18 cellular contexts compared by ENCODE assay signal in the genomic region with DNA sequence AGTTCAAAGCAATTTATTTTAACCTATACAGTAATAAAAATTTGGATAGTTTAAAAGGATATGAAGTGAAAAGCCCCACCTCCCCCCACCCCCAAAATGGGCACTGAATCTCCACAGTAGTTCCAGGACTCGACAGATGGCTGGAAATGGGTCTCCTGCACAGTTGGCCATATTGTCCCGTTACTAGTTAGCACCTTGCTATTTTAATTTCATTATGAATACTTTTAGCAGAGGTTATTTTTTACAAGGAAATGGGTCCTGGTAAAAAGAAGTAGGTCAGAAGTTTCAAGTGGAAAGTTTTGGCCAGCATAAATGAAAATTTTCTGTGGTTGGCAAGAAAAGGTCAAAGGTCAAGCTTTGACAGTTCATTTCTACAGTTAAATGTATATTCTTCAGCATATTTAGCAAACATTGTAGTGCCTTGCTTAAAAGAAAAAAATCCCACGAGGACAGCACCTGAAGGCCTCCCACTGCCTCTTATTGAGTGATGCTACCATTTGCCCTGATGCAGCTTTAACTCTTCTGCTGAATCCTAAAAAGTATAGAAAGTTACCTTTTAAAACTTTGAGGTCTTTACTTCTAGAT. TPM values are rescaled to one million over a fixed set of nuclear protein-coding genes. Genes with fewer than 3 reads are reported as not detected.
DNase-seq lines count a peak whose midpoint lies in the region; ATAC-seq, FAIRE-seq and TF ChIP-seq lines count a peak whose summit lies in the region.
"Had no signal": no experiment of that assay in that cellular context is flagged by ENCODE, and none has a peak within 500 bp of the region (broad histone marks: within the 10 kb centered on the region; RNA-seq: fewer than 3 reads in every experiment).

No MANE protein-coding gene starts in this region.

- intact Hi-C loops in dendritic cell treated with granulocyte-macrophage colony-stimulating factor and Interleukin-4, amounts not matched to agents 40 ng/mL and 50 ng/mL, for 4 days (cut with micrococcal nuclease) = no loop called here
- intact Hi-C loops in transverse colon (cut with DNase I; ENCODE audit: low total_unique reads) = no loop called here

- H3K4me1 ChIP-seq in transverse colon = no peaks in the 10 kb centered on the region
- H3K4me1 ChIP-seq: Peyer's patch had no signal

- H3K36me3 ChIP-seq in transverse colon = peaks cover 0 to 24% (median 11%) of the 10 kb centered on the region in 4 donors

- no peak overlapping the region for H3K27ac ChIP-seq in transverse colon
- H3K27ac ChIP-seq: Peyer's patch had no signal

- H3K36me3 Mint-ChIP-seq in stimulated activated naive CD8-positive, alpha-beta T cell treated with anti-CD3 and anti-CD28 coated beads, Interleukin-15, Interleukin-2, amounts not matched to agents 100 ng/mL and 50 ng/mL, for 24 hours (ENCODE audit: low read depth) = peaks cover 78% of the 10 kb centered on the region
- H3K36me3 Mint-ChIP-seq in activated T-helper 17 cell treated with anti-CD3 and anti-CD28 coated beads, Interleukin-2, amount 50 U/mL, for 72 hours (ENCODE audit: low read depth) = peaks cover 100% of the 10 kb centered on the region
- peaks cover 90% of the 10 kb centered on the region for H3K36me3 Mint-ChIP-seq in dendritic cell treated with granulocyte-macrophage colony-stimulating factor and Interleukin-4, amounts not matched to agents 40 ng/mL and 50 ng/mL, for 4 days (ENCODE audit: low read depth)
- peaks cover 41% of the 10 kb centered on the region for H3K36me3 Mint-ChIP-seq in type B pancreatic cell

- TF ChIP-seq EP300 in transverse colon (IDR thresholded peaks at IDR 0.05; ENCODE audit: low read depth) = no peak

- no peak overlapping the region for H3K4me3 Mint-ChIP-seq in stimulated activated naive CD8-positive, alpha-beta T cell treated with anti-CD3 and anti-CD28 coated beads, Interleukin-15, Interleukin-2, amounts not matched to agents 100 ng/mL and 50 ng/mL, for 24 hours
- peak overlapping the region; percentile 25 for H3K4me3 Mint-ChIP-seq in activated T-helper 17 cell treated with anti-CD3 and anti-CD28 coated beads, Interleukin-2, amount 50 U/mL, for 72 hours
- H3K4me3 Mint-ChIP-seq in dendritic cell treated with granulocyte-macrophage colony-stimulating factor and Interleukin-4, amounts not matched to agents 40 ng/mL and 50 ng/mL, for 4 days = no peak overlapping the region
- H3K4me3 Mint-ChIP-seq in type B pancreatic cell = no peak overlapping the region
- H3K4me3 Mint-ChIP-seq: CD4-positive, CD25-positive, alpha-beta regulatory T cell had no signal

- 59 to 64% methylated on average over 3 of the region's 3 CpGs for WGBS in transverse colon (ENCODE audit: low coverage in 1 of 2), 2 donors

- in situ Hi-C loops in transverse colon (cut with MboI; ENCODE audit: low pct_ligation_motif_present in 1 of 4, low pct_unique_long_range_greater_than_20kb in 1 of 4, low sequenced_read_pairs in 3 of 4) = no loop called here

- no peaks in the 10 kb centered on the region for H3K27me3 ChIP-seq in transverse colon
- H3K27me3 ChIP-seq: Peyer's patch had no signal

- peaks cover 25% of the 10 kb centered on the region for H3K4me1 Mint-ChIP-seq in stimulated activated naive CD8-positive, alpha-beta T cell treated with anti-CD3 and anti-CD28 coated beads, Interleukin-15, Interleukin-2, amounts not matched to agents 100 ng/mL and 50 ng/mL, for 24 hours (ENCODE audit: low read depth)
- H3K4me1 Mint-ChIP-seq in activated T-helper 17 cell treated with anti-CD3 and anti-CD28 coated beads, Interleukin-2, amount 50 U/mL, for 72 hours = no peaks in the 10 kb centered on the region
- peaks cover 21% of the 10 kb centered on the region for H3K4me1 Mint-ChIP-seq in dendritic cell treated with granulocyte-macrophage colony-stimulating factor and Interleukin-4, amounts not matched to agents 40 ng/mL and 50 ng/mL, for 4 days (ENCODE audit: low read depth)
- peaks cover 5% of the 10 kb centered on the region for H3K4me1 Mint-ChIP-seq in type B pancreatic cell (ENCODE audit: unreplicated experiment)

- H3K9me3 ChIP-seq in transverse colon = no peaks in the 10 kb centered on the region
- H3K9me3 ChIP-seq: Peyer's patch had no signal

- peak overlapping the region; percentile 34 for H3K27ac Mint-ChIP-seq in stimulated activated naive CD8-positive, alpha-beta T cell treated with anti-CD3 and anti-CD28 coated beads, Interleukin-15, Interleukin-2, amounts not matched to agents 100 ng/mL and 50 ng/mL, for 24 hours
- H3K27ac Mint-ChIP-seq in activated T-helper 17 cell treated with anti-CD3 and anti-CD28 coated beads, Interleukin-2, amount 50 U/mL, for 72 hours = peak overlapping the region; percentile 60
- peak overlapping the region; percentile 84 for H3K27ac Mint-ChIP-seq in dendritic cell treated with granulocyte-macrophage colony-stimulating factor and Interleukin-4, amounts not matched to agents 40 ng/mL and 50 ng/mL, for 4 days
- no peak overlapping the region for H3K27ac Mint-ChIP-seq in type B pancreatic cell

- H3K27me3 Mint-ChIP-seq in stimulated activated naive CD8-positive, alpha-beta T cell treated with anti-CD3 and anti-CD28 coated beads, Interleukin-15, Interleukin-2, amounts not matched to agents 100 ng/mL and 50 ng/mL, for 24 hours = no peaks in the 10 kb centered on the region
- H3K27me3 Mint-ChIP-seq in activated T-helper 17 cell treated with anti-CD3 and anti-CD28 coated beads, Interleukin-2, amount 50 U/mL, for 72 hours = no peaks in the 10 kb centered on the region
- H3K27me3 Mint-ChIP-seq in dendritic cell treated with granulocyte-macrophage colony-stimulating factor and Interleukin-4, amounts not matched to agents 40 ng/mL and 50 ng/mL, for 4 days = no peaks in the 10 kb centered on the region
- no peaks in the 10 kb centered on the region for H3K27me3 Mint-ChIP-seq in type B pancreatic cell
- H3K27me3 Mint-ChIP-seq: CD4-positive, CD25-positive, alpha-beta regulatory T cell had no signal

- no peak for DNase-seq in stimulated activated naive CD8-positive, alpha-beta T cell treated with anti-CD3 and anti-CD28 coated beads, Interleukin-15, Interleukin-2, amounts not matched to agents 100 U/mL and 50 U/mL, for 24 hours
- DNase-seq in type B pancreatic cell (ENCODE audit: extremely low spot score, unreplicated experiment) = no peak
- DNase-seq in transverse colon = no peak
- no peak for DNase-seq in GM12892 (ENCODE audit: insufficient read length)
- DNase-seq: CD4-positive, CD25-positive, alpha-beta regulatory T cell; GF-D8; MM.1S; NCI-H1092 treated with DMSO at 0.1 percent for 48 hours; NCI-H146; NCI-H2029 treated with DMSO at 0.1 percent for 48 hours; NCI-H226; NCI-H510A treated with DMSO at 0.1 percent for 48 hours; NCI-H748 treated with DMSO at 0.1 percent for 48 hours; NK-92 treated with Interleukin-12 subunit alpha and Interleukin-12 subunit beta, amount 100 ng/mL, for 24 hours; Peyer's patch had no signal

- TF ChIP-seq CTCF in type B pancreatic cell (conservative IDR thresholded peaks at IDR 0.05) = no peak
- no peak for TF ChIP-seq CTCF in transverse colon (IDR thresholded peaks at IDR 0.05)

- TF ChIP-seq POLR2A in transverse colon (IDR thresholded peaks at IDR 0.05) (no peak), GM12892 (IDR thresholded peaks at IDR 0.05; ENCODE audit: low read depth, low read length) (no peak)

- FAIRE-seq in GM12892 (lab: Jason Lieb, UNC) = no peak

- H3K4me3 ChIP-seq in transverse colon = no peak overlapping the region
- H3K4me3 ChIP-seq: Peyer's patch had no signal

- H3K9me3 Mint-ChIP-seq in stimulated activated naive CD8-positive, alpha-beta T cell treated with anti-CD3 and anti-CD28 coated beads, Interleukin-15, Interleukin-2, amounts not matched to agents 100 ng/mL and 50 ng/mL, for 24 hours = no peaks in the 10 kb centered on the region
- no peaks in the 10 kb centered on the region for H3K9me3 Mint-ChIP-seq in activated T-helper 17 cell treated with anti-CD3 and anti-CD28 coated beads, Interleukin-2, amount 50 U/mL, for 72 hours
- no peaks in the 10 kb centered on the region for H3K9me3 Mint-ChIP-seq in dendritic cell treated with granulocyte-macrophage colony-stimulating factor and Interleukin-4, amounts not matched to agents 40 ng/mL and 50 ng/mL, for 4 days
- H3K9me3 Mint-ChIP-seq in type B pancreatic cell = no peaks in the 10 kb centered on the region
- H3K9me3 Mint-ChIP-seq: CD4-positive, CD25-positive, alpha-beta regulatory T cell had no signal

- no peak for ATAC-seq in stimulated activated naive CD8-positive, alpha-beta T cell treated with anti-CD3 and anti-CD28 coated beads, Interleukin-15, Interleukin-2, amounts not matched to agents 100 U/mL and 50 U/mL, for 24 hours
- ATAC-seq in activated T-helper 17 cell treated with anti-CD3 and anti-CD28 coated beads, Interleukin-2, amount 50 U/mL, for 72 hours (replicated peaks) = peak; percentile 33

RNA-seq across cellular contexts. Expression of gene MTHFD1, which starts 28.3 kb away (rescaled TPM):
- 100 to 1,000 TPM; 142 to 282 TPM for total RNA-seq in activated T-helper 17 cell treated with anti-CD3 and anti-CD28 coated beads, Interleukin-2, amount 50 U/mL, for 72 hours
- 55.9 and 108 TPM in 2 replicates for total RNA-seq in type B pancreatic cell (ENCODE audit: low replicate concordance)
- 10 to 100 TPM; 20.5 to 92.0 (median 37.7) TPM for total RNA-seq in transverse colon
- polyA plus RNA-seq in GM12892 (2012; ENCODE audit: missing spikeins) = 165 TPM

RNA-seq across cellular contexts. Expression of gene AKAP5, which starts 48.9 kb away (rescaled TPM):
- 1 to 10 TPM in 1 of 2 donors, under 1 TPM in 1; 0.82 to 1.0 TPM for total RNA-seq in activated T-helper 17 cell treated with anti-CD3 and anti-CD28 coated beads, Interleukin-2, amount 50 U/mL, for 72 hours
- total RNA-seq in type B pancreatic cell (ENCODE audit: low replicate concordance) = 0.52 and 1.4 TPM in 2 replicates
- 1 to 10 TPM in 3 of 4 donors, under 1 TPM in 1; 1.00 to 5.2 (median 2.1) TPM for total RNA-seq in transverse colon
- 3.4 TPM for polyA plus RNA-seq in GM12892 (2012; ENCODE audit: missing spikeins)
